ENCODE assay signal across 27 cellular contexts in genomic region chr7:102202556-102202955, GRCh38.
"Had no signal": no experiment of that assay in that cellular context is flagged by ENCODE, and none has a peak within 500 bp of the region (broad histone marks: within the 10 kb centered on the region; RNA-seq: fewer than 3 reads in every experiment).

No MANE protein-coding gene starts in this region.

- H3K4me1 ChIP-seq: esophagus muscularis mucosa, foreskin keratinocyte had no signal

- H3K27ac ChIP-seq: brain microvascular endothelial cell, esophagus muscularis mucosa, foreskin keratinocyte had no signal

- H3K4me3 ChIP-seq: esophagus muscularis mucosa had no signal

- H3K27me3 ChIP-seq: brain microvascular endothelial cell, esophagus muscularis mucosa, foreskin keratinocyte had no signal

- H3K9me3 ChIP-seq: esophagus muscularis mucosa had no signal

- FAIRE-seq: astrocyte, colon had no signal

- DNase-seq: activated CD4-positive, alpha-beta memory T cell treated with anti-CD3 and anti-CD28 coated beads, Interleukin-2, amount 10 ng/mL, durations not matched to agents 7 days and 5 days; activated CD4-positive, alpha-beta T cell treated with anti-CD3 and anti-CD28 coated beads for 1 hour; activated CD4-positive, alpha-beta T cell treated with anti-CD3 and anti-CD28 coated beads for 4 hours; activated CD4-positive, alpha-beta T cell treated with anti-CD3 and anti-CD28 coated beads, Interleukin-2, amount 10 ng/mL, durations not matched to agents 7 days and 5 days; activated CD4-positive, alpha-beta T cell treated with anti-CD3 and anti-CD28 coated beads, Interleukin-2, amount 50 U/mL, for 4 hours; activated CD8-positive, alpha-beta memory T cell treated with anti-CD3 and anti-CD28 coated beads, Interleukin-2, amount 50 U/mL, for 48 hours; activated gamma-delta T cell; activated naive CD4-positive, alpha-beta T cell treated with anti-CD3 and anti-CD28 coated beads, Interleukin-2, amount 50 U/mL, for 16 hours; activated naive CD4-positive, alpha-beta T cell treated with Interleukin-2 at 50 U/mL for 16 hours; activated T-cell treated with anti-CD3 and anti-CD28 coated beads for 4 hours; activated T-cell treated with anti-CD3 and anti-CD28 coated beads, Interleukin-2, amount 50 U/mL, for 24 hours; activated T-cell treated with anti-CD3 and anti-CD28 coated beads, Interleukin-2, amount 50 U/mL, for 72 hours; amniotic stem cell; anterior cingulate cortex; brain microvascular endothelial cell; cortex of kidney; dermis blood vessel endothelial cell; effector CD4-positive, alpha-beta T cell; effector memory CD8-positive, alpha-beta T cell; erythroblast; foreskin keratinocyte; head of caudate nucleus; T-helper 2 cell had no signal

- ATAC-seq: activated T-cell treated with anti-CD3 and anti-CD28 coated beads, Interleukin-2, amount 50 U/mL, for 72 hours; effector memory CD8-positive, alpha-beta T cell; foreskin keratinocyte; WTC11 had no signal
